8 cellular contexts compared by ENCODE assay signal in the genomic region with DNA sequence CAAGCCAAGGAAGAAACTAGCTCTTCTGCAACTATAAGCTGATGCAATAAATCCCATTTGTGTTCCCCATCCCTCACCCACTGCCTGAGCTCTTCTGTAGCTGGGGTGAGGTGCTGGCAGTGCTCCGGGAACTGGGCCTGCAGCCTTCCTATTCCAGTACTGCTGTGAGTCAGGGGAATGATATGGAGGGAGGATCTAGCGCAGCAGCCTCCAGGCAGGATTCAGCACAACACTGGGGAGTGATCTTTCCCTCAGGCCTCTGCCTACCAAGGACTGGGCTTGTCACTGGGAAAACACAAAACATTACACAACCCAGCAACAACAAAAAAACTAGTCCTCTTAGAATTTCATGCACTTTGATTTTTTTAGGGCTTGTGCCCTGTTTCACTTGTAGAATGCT. TPM values are rescaled to one million over a fixed set of nuclear protein-coding genes. Genes with fewer than 3 reads are reported as not detected.
DNase-seq lines count a peak whose midpoint lies in the region; ATAC-seq and TF ChIP-seq lines count a peak whose summit lies in the region.

No MANE protein-coding gene starts in this region.

- H4K20me1 ChIP-seq in GM23248 (ENCODE audit: insufficient read depth) (no peaks in the 10 kb centered on the region), MM.1S (ENCODE audit: insufficient read depth, low read length) (no peaks in the 10 kb centered on the region)

- no peaks in the 10 kb centered on the region for H3K27me3 Mint-ChIP-seq in effector memory CD8-positive, alpha-beta T cell

- H3F3A ChIP-seq in GM23248 (ENCODE audit: insufficient read depth) = peaks cover 11% of the 10 kb centered on the region; the same call in 1 of the 2 replicates
- H3F3A ChIP-seq in MM.1S (ENCODE audit: insufficient read depth, low read length) = no peaks in the 10 kb centered on the region

- peaks cover 2% of the 10 kb centered on the region for H3K36me3 Mint-ChIP-seq in effector memory CD8-positive, alpha-beta T cell (ENCODE audit: insufficient read depth)

- H3K4me1 ChIP-seq in GM23248 (ENCODE audit: insufficient read depth) (peaks cover 32% of the 10 kb centered on the region), skeletal muscle satellite cell (ENCODE audit: control insufficient read depth, insufficient read depth, low read length) (peaks cover 33% of the 10 kb centered on the region), MM.1S (ENCODE audit: low read length) (no peaks in the 10 kb centered on the region)

- in situ Hi-C loops in GM23248 (cut with MboI) = no loop called here
- in situ Hi-C loops in astrocyte of the cerebellum (cut with HindIII; ENCODE audit: low sequenced_read_pairs) = no loop called here

- 0 to 4% methylated on average over 2 of the region's 2 CpGs for WGBS in GM23248 (ENCODE audit: low coverage in 1 of 2, low lambda C conversion rate in 2 of 2, missing lambda C conversion rate in 2 of 2), 2 experiments

- peaks cover 0 to 5% of the 10 kb centered on the region in 2 donors for H3K4me1 Mint-ChIP-seq in effector memory CD8-positive, alpha-beta T cell (ENCODE audit: low read depth in 2 of 2)

- H3K4me2 ChIP-seq in GM23248 (ENCODE audit: unreplicated experiment) = peak overlapping the region; percentile 72
- peak overlapping the region; percentile 63 for H3K4me2 ChIP-seq in skeletal muscle satellite cell (ENCODE audit: low read length)
- no peak overlapping the region for H3K4me2 ChIP-seq in MM.1S (ENCODE audit: low read depth, low read length)

- H3K27me3 ChIP-seq in GM23248 (replicated peaks; ENCODE audit: insufficient read depth) = no peaks in the 10 kb centered on the region
- no peaks in the 10 kb centered on the region for H3K27me3 ChIP-seq in skeletal muscle satellite cell (ENCODE audit: control insufficient read depth, insufficient read depth, low read length)
- no peaks in the 10 kb centered on the region for H3K27me3 ChIP-seq in MM.1S (replicated peaks; ENCODE audit: insufficient read depth, low read length)

- peak overlapping the region; percentile 52 for H3K4me3 ChIP-seq in GM23248
- H3K4me3 ChIP-seq in astrocyte of the cerebellum (ENCODE audit: low read depth, low read length) = no peak overlapping the region
- H3K4me3 ChIP-seq in skeletal muscle satellite cell (ENCODE audit: low read length) = peak overlapping the region; percentile 28
- no peak overlapping the region for H3K4me3 ChIP-seq in MM.1S (ENCODE audit: low read length)

- no peak overlapping the region for H3K27ac Mint-ChIP-seq in effector memory CD8-positive, alpha-beta T cell

- no peak for TF ChIP-seq CTCF in astrocyte of the cerebellum (IDR thresholded peaks at IDR 0.05; ENCODE audit: low read depth, low read length, missing control alignments)
- TF ChIP-seq CTCF in MM.1S (IDR thresholded peaks at IDR 0.05; ENCODE audit: low read length) = no peak

- H3K9ac ChIP-seq in GM23248 (peak overlapping the region; percentile 74), skeletal muscle satellite cell (ENCODE audit: low read depth, low read length) (peak overlapping the region; percentile 64), MM.1S (ENCODE audit: low read length) (no peak overlapping the region)

- DNase-seq in GM23248 (peak; percentile 98), astrocyte of the cerebellum (ENCODE audit: low read depth) (peak; percentile 98), hepatic stellate cell (ENCODE audit: low spot score) (peak; percentile 65), MM.1S (no peak)
- no peak for DNase-seq in effector memory CD8-positive, alpha-beta T cell

- H3K9me3 ChIP-seq in GM23248 (ENCODE audit: low read depth) (no peaks in the 10 kb centered on the region), skeletal muscle satellite cell (replicated peaks; ENCODE audit: low read length) (no peaks in the 10 kb centered on the region), MM.1S (replicated peaks; ENCODE audit: insufficient read depth, low read length) (no peaks in the 10 kb centered on the region)

- H2AFZ ChIP-seq in GM23248 (peak overlapping the region; percentile 83), MM.1S (ENCODE audit: low read length) (no peak overlapping the region)

- H3K27ac ChIP-seq in GM23248 (peak overlapping the region; percentile 89), MM.1S (ENCODE audit: low read length) (no peak overlapping the region)

- H3K4me3 Mint-ChIP-seq in effector memory CD8-positive, alpha-beta T cell = no peak overlapping the region

- H3K36me3 ChIP-seq in GM23248 (ENCODE audit: low read depth) = no peaks in the 10 kb centered on the region
- no peaks in the 10 kb centered on the region for H3K36me3 ChIP-seq in skeletal muscle satellite cell (ENCODE audit: insufficient read depth, low read length)
- H3K36me3 ChIP-seq in MM.1S (replicated peaks; ENCODE audit: insufficient read depth, low read length) = no peaks in the 10 kb centered on the region

- no peaks in the 10 kb centered on the region for H3K79me2 ChIP-seq in GM23248 (ENCODE audit: insufficient read depth)
- no peaks in the 10 kb centered on the region for H3K79me2 ChIP-seq in MM.1S (ENCODE audit: low read length)

- H3K9me3 Mint-ChIP-seq in effector memory CD8-positive, alpha-beta T cell = no peaks in the 10 kb centered on the region

- ATAC-seq in GM19463 (IDR thresholded peaks at IDR 0.05; ENCODE audit: unreplicated experiment) (no peak), HG02870 (IDR thresholded peaks at IDR 0.05; ENCODE audit: unreplicated experiment) (no peak)
- ATAC-seq in effector memory CD8-positive, alpha-beta T cell (replicated peaks) = no peak

- H3K9me2 ChIP-seq in GM23248 (ENCODE audit: insufficient read depth) = no peaks in the 10 kb centered on the region
- no peaks in the 10 kb centered on the region for H3K9me2 ChIP-seq in MM.1S (replicated peaks; ENCODE audit: insufficient read depth, low read length)

RNA-seq across cellular contexts. Expression of a gene that starts 58.7 kb away (rescaled TPM):
- not detected in 2 replicates for total RNA-seq in GM23248 (2014; rRNA removed; shearing (Covaris generic))
- polyA plus RNA-seq in GM23248 (2016; fragmentation: Nextera tagmentation; extraction: Ambion mirVana) = 0.15 TPM in 1 of 2 replicates, not detected in the other
- total RNA-seq in skeletal muscle satellite cell (2012; rRNA removed) = under 0.01 and 1.1 TPM in 2 replicates

Comparison
In these comparisons a context has a peak if more than half of its experiments do, and no peak if none do; other contexts are left out.
1. DNase-seq: peak in GM23248 (single experiment), astrocyte of the cerebellum (single experiment) and hepatic stellate cell (single experiment); none in MM.1S (single experiment) and effector memory CD8-positive, alpha-beta T cell (0 of 3).
2. H3K4me3 ChIP-seq: peak in GM23248 (single experiment) and skeletal muscle satellite cell (single experiment); none in astrocyte of the cerebellum (single experiment) and MM.1S (single experiment).